Comparison of ENCODE assay signal across 10 cellular contexts in genomic region chr6:138088307-138088744, GRCh38. TPM values are rescaled to one million over a fixed set of nuclear protein-coding genes. Genes with fewer than 3 reads are reported as not detected.
DNase-seq lines count a peak whose midpoint lies in the region; ATAC-seq lines count a peak whose summit lies in the region.
"Had no signal": no experiment of that assay in that cellular context is flagged by ENCODE, and none has a peak within 500 bp of the region (broad histone marks: within the 10 kb centered on the region; RNA-seq: fewer than 3 reads in every experiment).

No MANE protein-coding gene starts in this region.

- no peaks in the 10 kb centered on the region; the same call in 1 of the 2 replicates for H3K9me3 ChIP-seq in MG63
- no peaks in the 10 kb centered on the region for H3K9me3 ChIP-seq in mesenchymal stem cell (ENCODE audit: control insufficient read depth, low read length)

- H4K8ac ChIP-seq in mesenchymal stem cell (ENCODE audit: low read length), result no peak overlapping the region

- H3K36me3 ChIP-seq in MG63, result peaks cover 24% of the 10 kb centered on the region
- H3K36me3 ChIP-seq in mesenchymal stem cell (ENCODE audit: control insufficient read depth in 1 of 2, insufficient read depth in 2 of 2, low read depth in 1 of 2, low read length in 2 of 2), result peaks cover 6 to 12% of the 10 kb centered on the region in 2 experiments

- no peak overlapping the region for H2BK12ac ChIP-seq in mesenchymal stem cell (ENCODE audit: low read length in 2 of 2)

- DNase-seq in AG20443 (ENCODE audit: low spot score), result peak; percentile 72
- DNase-seq in MG63, result peak; percentile 24
- DNase-seq in brain pericyte (ENCODE audit: low read depth, low spot score), result peak; percentile 75
- DNase-seq in mesenchymal stem cell, result peak; percentile 91
- DNase-seq in DMS 273 treated with DMSO at 0.1 percent for 48 hours (lab: John Stamatoyannopoulos, UW), result no peak
- DNase-seq in stimulated activated CD4-positive, alpha-beta T cell treated with anti-CD3 and anti-CD28 coated beads, Interleukin-1b, Interleukin-23, amount 100 ng/mL, for 48 hours, result no peak
- DNase-seq in activated CD4-positive, alpha-beta T cell treated with anti-CD3 and anti-CD28 coated beads, Interleukin-2, amount 10 ng/mL, durations not matched to agents 24 days and 14 days, result no peak
- DNase-seq: left cardiac atrium had no signal

- H3K27ac Mint-ChIP-seq in activated CD4-positive, alpha-beta T cell treated with anti-CD3 and anti-CD28 coated beads, Interleukin-2, amount 10 ng/mL, durations not matched to agents 24 days and 14 days, result no peak overlapping the region
- H3K27ac Mint-ChIP-seq: activated naive CD8-positive, alpha-beta T cell had no signal

- H3K23ac ChIP-seq in mesenchymal stem cell (ENCODE audit: low read length in 2 of 2), result no peak overlapping the region

- H3K4me1 Mint-ChIP-seq in activated CD4-positive, alpha-beta T cell treated with anti-CD3 and anti-CD28 coated beads, Interleukin-2, amount 10 ng/mL, durations not matched to agents 24 days and 14 days, result no peaks in the 10 kb centered on the region

- peaks cover 7% of the 10 kb centered on the region for H3K4me1 ChIP-seq in mesenchymal stem cell (ENCODE audit: control insufficient read depth, insufficient read depth, low read depth, low read length)

- no peak overlapping the region for H3K14ac ChIP-seq in mesenchymal stem cell (ENCODE audit: low read length in 2 of 2)

- intact Hi-C loops in activated CD4-positive, alpha-beta T cell treated with anti-CD3 and anti-CD28 coated beads, Interleukin-2, amount 10 ng/mL, durations not matched to agents 24 days and 14 days (cut with micrococcal nuclease), result no loop called here

- peak overlapping the region; percentile 68 for H3K9ac ChIP-seq in mesenchymal stem cell (ENCODE audit: low read length)

- WGBS in mesenchymal stem cell, result 0% methylated on average over 4 of the region's 4 CpGs

- H3K4me2 ChIP-seq in mesenchymal stem cell (ENCODE audit: low read length, poor library complexity, severe bottlenecking), result no peak overlapping the region

- H4K91ac ChIP-seq in mesenchymal stem cell (ENCODE audit: low read length), result no peak overlapping the region

- no peak overlapping the region for H3K4me3 Mint-ChIP-seq in activated CD4-positive, alpha-beta T cell treated with anti-CD3 and anti-CD28 coated beads, Interleukin-2, amount 10 ng/mL, durations not matched to agents 24 days and 14 days
- H3K4me3 Mint-ChIP-seq: activated naive CD8-positive, alpha-beta T cell had no signal

- no peak overlapping the region for H3K4me3 ChIP-seq in MG63
- H3K4me3 ChIP-seq in mesenchymal stem cell (ENCODE audit: insufficient read depth in 1 of 2, low read depth in 1 of 2, low read length in 2 of 2), result peak overlapping the region in 1 of 2 experiments; percentile 26

- peak overlapping the region in 1 of 2 experiments; percentile 69 for H3K18ac ChIP-seq in mesenchymal stem cell (ENCODE audit: low read depth in 1 of 2, low read length in 2 of 2)

- no peak overlapping the region for H2BK15ac ChIP-seq in mesenchymal stem cell (ENCODE audit: low read depth, poor library complexity, severe bottlenecking)

- no peak overlapping the region for H2AFZ ChIP-seq in mesenchymal stem cell (ENCODE audit: low read depth, low read length)

- no peak overlapping the region for H3K4ac ChIP-seq in mesenchymal stem cell (ENCODE audit: low read depth in 1 of 2, low read length in 2 of 2)

- H2BK120ac ChIP-seq in mesenchymal stem cell (ENCODE audit: low read depth, low read length), result no peak overlapping the region

- ATAC-seq in GM21515 (IDR thresholded peaks at IDR 0.05; ENCODE audit: unreplicated experiment), result no peak

- peak overlapping the region; percentile 93 for H3K27ac ChIP-seq in mesenchymal stem cell (ENCODE audit: low read length, poor library complexity, severe bottlenecking)

- H3K9me3 Mint-ChIP-seq in activated CD4-positive, alpha-beta T cell treated with anti-CD3 and anti-CD28 coated beads, Interleukin-2, amount 10 ng/mL, durations not matched to agents 24 days and 14 days, result no peaks in the 10 kb centered on the region

- no peak overlapping the region for H2AK5ac ChIP-seq in mesenchymal stem cell (ENCODE audit: low read length, severe bottlenecking)

- peaks cover 6% of the 10 kb centered on the region for H3K79me1 ChIP-seq in mesenchymal stem cell (replicated peaks; ENCODE audit: low read length, poor library complexity, severe bottlenecking)

- H2BK5ac ChIP-seq in mesenchymal stem cell (ENCODE audit: low read depth, low read length, poor library complexity, severe bottlenecking), result no peak overlapping the region

- no peaks in the 10 kb centered on the region for H3K27me3 ChIP-seq in MG63
- no peaks in the 10 kb centered on the region for H3K27me3 ChIP-seq in mesenchymal stem cell (ENCODE audit: control insufficient read depth in 1 of 2, insufficient read depth in 1 of 2, low read length in 2 of 2)

- peaks cover 2% of the 10 kb centered on the region for H3K36me3 Mint-ChIP-seq in activated CD4-positive, alpha-beta T cell treated with anti-CD3 and anti-CD28 coated beads, Interleukin-2, amount 10 ng/mL, durations not matched to agents 24 days and 14 days (ENCODE audit: low read depth)
- H3K36me3 Mint-ChIP-seq: activated naive CD8-positive, alpha-beta T cell had no signal

- peaks cover 17% of the 10 kb centered on the region for H3K27me3 Mint-ChIP-seq in activated CD4-positive, alpha-beta T cell treated with anti-CD3 and anti-CD28 coated beads, Interleukin-2, amount 10 ng/mL, durations not matched to agents 24 days and 14 days

RNA-seq across cellular contexts. Expression of gene PERP, which starts 18.9 kb away (rescaled TPM):
- 38.7 and 43.6 TPM in 2 replicates for total RNA-seq in MG63 (2014; rRNA removed; shearing (Covaris generic); ENCODE audit: low replicate concordance)
- 54.7 TPM for polyA plus RNA-seq in mesenchymal stem cell (2013, experiment 1 of 2)
- polyA plus RNA-seq in mesenchymal stem cell (2013, experiment 2 of 2), result 58.3 TPM
- total RNA-seq in activated CD4-positive, alpha-beta T cell treated with anti-CD3 and anti-CD28 coated beads, Interleukin-2, amount 10 ng/mL, durations not matched to agents 24 days and 14 days, result 4.8 TPM in 2 replicates

Comparison
In these comparisons a context has a peak if more than half of its experiments do, and no peak if none do; other contexts are left out.
1. DNase-seq: peak in AG20443 (single experiment), MG63 (single experiment), brain pericyte (single experiment) and mesenchymal stem cell (single experiment); none in DMS 273 treated with DMSO at 0.1 percent for 48 hours (single experiment), stimulated activated CD4-positive, alpha-beta T cell treated with anti-CD3 and anti-CD28 coated beads, Interleukin-1b, Interleukin-23, amount 100 ng/mL, for 48 hours (single experiment) and activated CD4-positive, alpha-beta T cell treated with anti-CD3 and anti-CD28 coated beads, Interleukin-2, amount 10 ng/mL, durations not matched to agents 24 days and 14 days (single experiment).